8 cellular contexts compared by ENCODE assay signal in the genomic region with DNA sequence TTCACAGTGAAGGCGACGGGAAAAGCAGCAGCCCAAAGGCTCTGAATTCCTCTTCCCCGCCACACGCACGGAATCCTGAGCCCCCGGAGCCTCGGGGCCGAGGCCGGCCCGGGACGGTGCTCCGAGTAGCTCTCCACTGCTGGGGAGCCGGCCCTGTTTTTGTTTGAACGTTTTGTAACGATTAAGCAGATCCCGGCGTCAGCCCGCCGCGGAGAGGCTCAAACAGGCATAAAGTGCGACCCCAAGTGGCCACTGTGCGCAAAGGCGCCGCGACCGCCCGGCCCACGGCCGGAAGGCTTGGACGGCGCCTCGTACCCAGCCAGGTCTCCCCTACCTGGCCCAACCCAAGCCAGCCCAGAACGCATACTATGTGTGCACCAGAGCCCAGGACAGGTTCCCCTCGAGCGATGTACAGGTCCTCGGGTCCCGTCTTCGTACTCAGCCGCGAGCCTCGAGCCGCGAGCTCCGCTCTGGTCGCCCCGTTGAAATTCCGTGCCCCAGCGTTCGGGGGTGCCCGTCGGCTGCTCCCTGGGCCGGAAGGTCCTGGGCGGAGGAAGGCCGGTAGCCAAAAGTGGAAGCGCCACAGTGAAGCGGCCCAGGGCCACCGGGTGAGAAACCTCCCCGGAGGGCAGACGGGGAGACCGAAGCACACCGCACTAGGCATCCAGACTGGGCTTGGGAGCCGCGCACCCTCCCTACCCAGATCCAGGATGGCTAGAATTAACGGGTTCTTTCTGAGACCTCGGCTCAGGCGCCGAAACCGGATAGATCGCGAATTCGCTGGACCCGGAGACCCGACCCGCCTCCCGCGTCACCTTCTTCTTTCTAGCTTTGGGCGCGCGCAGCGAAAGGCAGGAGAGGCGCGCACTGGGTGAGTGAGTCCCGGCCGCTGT. TPM values are rescaled to one million over a fixed set of nuclear protein-coding genes. Genes with fewer than 3 reads are reported as not detected.
DNase-seq lines count a peak whose midpoint lies in the region; ATAC-seq and TF ChIP-seq lines count a peak whose summit lies in the region.

No MANE protein-coding gene starts in this region.

- peaks cover 78% of the 10 kb centered on the region for H3K27me3 Mint-ChIP-seq in activated CD4-positive, alpha-beta memory T cell treated with anti-CD3 and anti-CD28 coated beads for 36 hours

- CTCF ChIA-PET in activated CD4-positive, alpha-beta memory T cell treated with anti-CD3 and anti-CD28 coated beads for 36 hours (lab: Charles Lee) = interaction anchor here (0.6 to 2.3 kb wide), 7 partner anchors 9 to 1421 kb away, joined by 3 to 7 read pairs (median 4); no protein-coding TSS in a partner anchor

- H3K4me1 ChIP-seq in ectodermal cell (ENCODE audit: control insufficient read depth, insufficient read depth, low read length) = peaks cover 21% of the 10 kb centered on the region
- H3K4me1 ChIP-seq in lower lobe of right lung = peaks cover 42% of the 10 kb centered on the region

- H3K4me1 Mint-ChIP-seq in activated CD4-positive, alpha-beta memory T cell treated with anti-CD3 and anti-CD28 coated beads for 36 hours (ENCODE audit: low read depth) = peaks cover 13% of the 10 kb centered on the region

- H3K27ac ChIP-seq in ectodermal cell (ENCODE audit: insufficient read depth, low read depth, low read length, poor library complexity, severe bottlenecking) (peak overlapping the region; percentile 2), lower lobe of right lung (peak overlapping the region; percentile 99)

- WGBS in ectodermal cell, 2 experiments = 1% methylated on average over 84 of the region's 84 CpGs

- H3K9me3 ChIP-seq in ectodermal cell (ENCODE audit: control insufficient read depth, low read length) = no peaks in the 10 kb centered on the region
- H3K9me3 ChIP-seq in lower lobe of right lung = no peaks in the 10 kb centered on the region

- ATAC-seq in HG02981 (IDR thresholded peaks at IDR 0.05; ENCODE audit: unreplicated experiment) (peak; percentile 71), lower lobe of right lung (peak; percentile 75 to 79)

- H3K4me3 ChIP-seq in ectodermal cell (ENCODE audit: insufficient read depth, low read depth, low read length) = peak overlapping the region; percentile 45
- H3K4me3 ChIP-seq in lower lobe of right lung = peak overlapping the region; percentile 79

- no peaks in the 10 kb centered on the region for H3K36me3 ChIP-seq in ectodermal cell (ENCODE audit: control insufficient read depth, insufficient read depth, low read length)
- H3K36me3 ChIP-seq in lower lobe of right lung = peaks cover under 1% of the 10 kb centered on the region

- no peaks in the 10 kb centered on the region for H3K9me3 Mint-ChIP-seq in activated CD4-positive, alpha-beta memory T cell treated with anti-CD3 and anti-CD28 coated beads for 36 hours

- peak overlapping the region; percentile 64 for H3K4me3 Mint-ChIP-seq in activated CD4-positive, alpha-beta memory T cell treated with anti-CD3 and anti-CD28 coated beads for 36 hours

- intact Hi-C loops in activated CD4-positive, alpha-beta memory T cell treated with anti-CD3 and anti-CD28 coated beads for 36 hours (cut with micrococcal nuclease) = loop anchor here (10.0 kb wide), 1 partner anchor 1425 kb away; no protein-coding TSS in a partner anchor
- intact Hi-C loops in lower lobe of right lung (cut with DNase I) = no loop called here

- peak; percentile 16 for DNase-seq in DMS53 (lab: John Stamatoyannopoulos, UW)
- no peak for DNase-seq in DMS53 treated with DMSO at 0.1 percent for 48 hours (lab: John Stamatoyannopoulos, UW; ENCODE audit: unreplicated experiment)
- DNase-seq in NCI-H345 treated with DMSO at 0.1 percent for 48 hours (lab: John Stamatoyannopoulos, UW; ENCODE audit: unreplicated experiment) = peak; percentile 87
- peak; percentile 82 for DNase-seq in activated CD4-positive, alpha-beta memory T cell treated with anti-CD3 and anti-CD28 coated beads for 36 hours
- peak; percentile 96 for DNase-seq in lower lobe of right lung
- DNase-seq in stimulated activated CD4-positive, alpha-beta T cell treated with anti-CD3 and anti-CD28 coated beads, TNF-alpha, amount 100 ng/mL, for 24 hours (ENCODE audit: low read depth in 3 of 3) = peak; percentile 22 to 78 (median 40)

- H3K27ac Mint-ChIP-seq in activated CD4-positive, alpha-beta memory T cell treated with anti-CD3 and anti-CD28 coated beads for 36 hours = no peak overlapping the region

- TF ChIP-seq CTCF in lower lobe of right lung (IDR thresholded peaks at IDR 0.05) = peak; percentile 92

- POLR2A ChIA-PET in activated CD4-positive, alpha-beta memory T cell treated with anti-CD3 and anti-CD28 coated beads for 36 hours (lab: Charles Lee) = no interaction called here

- H3K27me3 ChIP-seq in ectodermal cell (ENCODE audit: control insufficient read depth, insufficient read depth, low read length, poor library complexity, severe bottlenecking) = peaks cover 93% of the 10 kb centered on the region
- H3K27me3 ChIP-seq in lower lobe of right lung (ENCODE audit: low read depth) = peaks cover 44% of the 10 kb centered on the region

- no peaks in the 10 kb centered on the region for H3K36me3 Mint-ChIP-seq in activated CD4-positive, alpha-beta memory T cell treated with anti-CD3 and anti-CD28 coated beads for 36 hours

RNA-seq across cellular contexts. Expression of a gene that starts 1.2 kb away (rescaled TPM):
- total RNA-seq in activated CD4-positive, alpha-beta memory T cell treated with anti-CD3 and anti-CD28 coated beads for 36 hours = not detected
- 12.6 TPM for polyA plus RNA-seq in ectodermal cell (2013, experiment 1 of 4)
- 9.3 TPM for polyA plus RNA-seq in ectodermal cell (2013, experiment 2 of 4)
- 17.3 TPM for polyA plus RNA-seq in ectodermal cell (2013, experiment 3 of 4)
- polyA plus RNA-seq in ectodermal cell (2013, experiment 4 of 4) = 21.2 TPM
- 63.3 TPM for total RNA-seq in lower lobe of right lung

Comparison
In these comparisons a context has a peak if more than half of its experiments do, and no peak if none do; other contexts are left out.
1. RNA of a gene that starts 1.2 kb away (total RNA-seq): 63.3 TPM in lower lobe of right lung (single experiment); not detected in activated CD4-positive, alpha-beta memory T cell treated with anti-CD3 and anti-CD28 coated beads for 36 hours; every median in the first group is over 10 times any median in the second.